1 cellular context compared by ENCODE assay signal in the genomic region with DNA sequence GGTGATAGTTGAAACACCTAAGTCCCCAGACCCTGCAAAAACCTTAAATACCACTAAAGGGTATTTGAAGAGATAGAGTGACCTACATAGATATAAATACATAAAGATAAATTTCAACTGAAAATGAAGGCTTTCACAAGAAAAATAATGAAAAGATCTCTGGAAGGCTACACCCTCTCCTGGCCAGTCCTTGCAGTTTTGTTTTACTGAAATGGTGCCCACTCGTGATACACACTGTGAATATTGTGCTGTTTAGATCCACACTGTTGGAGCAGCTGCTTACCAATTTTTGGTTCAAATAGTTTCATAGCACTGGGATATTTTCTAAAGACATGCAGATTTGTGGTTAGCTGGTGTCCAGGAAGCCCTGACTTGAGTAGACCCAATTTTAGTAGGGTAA.
TF ChIP-seq lines count a peak whose summit lies in the region.

No MANE protein-coding gene starts in this region.

TF ChIP-seq in K562, 482 proteins besides CTCF, POLR2A, EP300 and RAD21 (continued from another document):
- TF ChIP-seq, protein P1, sequence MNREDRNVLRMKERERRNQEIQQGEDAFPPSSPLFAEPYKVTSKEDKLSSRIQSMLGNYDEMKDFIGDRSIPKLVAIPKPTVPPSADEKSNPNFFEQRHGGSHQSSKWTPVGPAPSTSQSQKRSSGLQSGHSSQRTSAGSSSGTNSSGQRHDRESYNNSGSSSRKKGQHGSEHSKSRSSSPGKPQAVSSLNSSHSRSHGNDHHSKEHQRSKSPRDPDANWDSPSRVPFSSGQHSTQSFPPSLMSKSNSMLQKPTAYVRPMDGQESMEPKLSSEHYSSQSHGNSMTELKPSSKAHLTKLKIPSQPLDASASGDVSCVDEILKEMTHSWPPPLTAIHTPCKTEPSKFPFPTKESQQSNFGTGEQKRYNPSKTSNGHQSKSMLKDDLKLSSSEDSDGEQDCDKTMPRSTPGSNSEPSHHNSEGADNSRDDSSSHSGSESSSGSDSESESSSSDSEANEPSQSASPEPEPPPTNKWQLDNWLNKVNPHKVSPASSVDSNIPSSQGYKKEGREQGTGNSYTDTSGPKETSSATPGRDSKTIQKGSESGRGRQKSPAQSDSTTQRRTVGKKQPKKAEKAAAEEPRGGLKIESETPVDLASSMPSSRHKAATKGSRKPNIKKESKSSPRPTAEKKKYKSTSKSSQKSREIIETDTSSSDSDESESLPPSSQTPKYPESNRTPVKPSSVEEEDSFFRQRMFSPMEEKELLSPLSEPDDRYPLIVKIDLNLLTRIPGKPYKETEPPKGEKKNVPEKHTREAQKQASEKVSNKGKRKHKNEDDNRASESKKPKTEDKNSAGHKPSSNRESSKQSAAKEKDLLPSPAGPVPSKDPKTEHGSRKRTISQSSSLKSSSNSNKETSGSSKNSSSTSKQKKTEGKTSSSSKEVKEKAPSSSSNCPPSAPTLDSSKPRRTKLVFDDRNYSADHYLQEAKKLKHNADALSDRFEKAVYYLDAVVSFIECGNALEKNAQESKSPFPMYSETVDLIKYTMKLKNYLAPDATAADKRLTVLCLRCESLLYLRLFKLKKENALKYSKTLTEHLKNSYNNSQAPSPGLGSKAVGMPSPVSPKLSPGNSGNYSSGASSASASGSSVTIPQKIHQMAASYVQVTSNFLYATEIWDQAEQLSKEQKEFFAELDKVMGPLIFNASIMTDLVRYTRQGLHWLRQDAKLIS (CRISPR knock-in tag; IDR thresholded peaks at IDR 0.05): 0 out of 2 replicates have a peak, but pooled peaks have one; percentile 29
